ENCODE assay signal across 25 cellular contexts in genomic region chr10:126433351-126433750, GRCh38. TPM values are rescaled to one million over a fixed set of nuclear protein-coding genes. Genes with fewer than 3 reads are reported as not detected.
DNase-seq lines count a peak whose midpoint lies in the region; ATAC-seq, FAIRE-seq and TF ChIP-seq lines count a peak whose summit lies in the region.
"Had no signal": no experiment of that assay in that cellular context is flagged by ENCODE, and none has a peak within 500 bp of the region (broad histone marks: within the 10 kb centered on the region; RNA-seq: fewer than 3 reads in every experiment).

No MANE protein-coding gene starts in this region.

- H3K79me2 ChIP-seq in HepG2 (ENCODE audit: insufficient read depth, low read length) = no peaks in the 10 kb centered on the region

- no peaks in the 10 kb centered on the region for H3K36me3 ChIP-seq in breast epithelium
- H3K36me3 ChIP-seq in RWPE2 (ENCODE audit: low read depth) = no peaks in the 10 kb centered on the region
- no peaks in the 10 kb centered on the region for H3K36me3 ChIP-seq in esophagus muscularis mucosa
- H3K36me3 ChIP-seq in HepG2 (replicated peaks in 1 of 2; ENCODE audit: control insufficient read depth in 1 of 2, insufficient read depth in 2 of 2, low read length in 2 of 2) = no peaks in the 10 kb centered on the region
- H3K36me3 ChIP-seq: ascending aorta, right atrium auricular region, thyroid gland had no signal

- POLR2A ChIA-PET in MCF 10A (lab: Yijun Ruan, JAX) (interaction anchor here (0.7 kb wide), 1 partner anchor 24 kb away, joined by 4 read pairs; no protein-coding TSS in a partner anchor), HepG2 (lab: Yijun Ruan, JAX) (no interaction called here)

- BruUV-seq in MCF 10A (replicated peaks; lab: Mats Ljungman, UMichigan) (no TSS peak), HepG2 (replicated peaks; lab: Mats Ljungman, UMichigan) (no TSS peak)

- H3K4me2 ChIP-seq in HepG2 (ENCODE audit: low read depth, low read length) = no peak overlapping the region

- TF ChIP-seq CTCF in MCF 10A (IDR thresholded peaks at IDR 0.05; ENCODE audit: unreplicated experiment) (no peak), breast epithelium (IDR thresholded peaks at IDR 0.05) (no peak), RWPE2 (IDR thresholded peaks at IDR 0.05; ENCODE audit: poor library complexity, severe bottlenecking) (no peak), esophagus muscularis mucosa (IDR thresholded peaks at IDR 0.05) (no peak), HepG2 (CRISPR knock-in tag; IDR thresholded peaks at IDR 0.05) (no peak)

- no peak overlapping the region for H3K27ac Mint-ChIP-seq in MCF 10A (ENCODE audit: low read depth, unreplicated experiment)
- H3K27ac Mint-ChIP-seq: CD4-positive, CD25-positive, alpha-beta regulatory T cell had no signal

- intact Hi-C loops in MCF 10A (cut with micrococcal nuclease) (no loop called here), breast epithelium (cut with DNase I; ENCODE audit: low total_unique reads) (no loop called here), esophagus muscularis mucosa (cut with DNase I) (no loop called here), HepG2 (cut with micrococcal nuclease; ENCODE audit: unreplicated experiment) (no loop called here)

- in situ Hi-C loops in HepG2 (cut with HindIII; ENCODE audit: extremely low pct_ligation_motif_present, low pct_unique_long_range_greater_than_20kb) = no loop called here

- no peak overlapping the region for H3K4me3 Mint-ChIP-seq in MCF 10A (ENCODE audit: unreplicated experiment)
- H3K4me3 Mint-ChIP-seq: CD4-positive, CD25-positive, alpha-beta regulatory T cell had no signal

- H2AFZ ChIP-seq in HepG2 (ENCODE audit: low read length) = no peak overlapping the region

- H3K9me3 ChIP-seq in breast epithelium (no peaks in the 10 kb centered on the region), RWPE2 (ENCODE audit: severe bottlenecking) (no peaks in the 10 kb centered on the region), esophagus muscularis mucosa (no peaks in the 10 kb centered on the region), HepG2 (ENCODE audit: low read length) (no peaks in the 10 kb centered on the region)
- H3K9me3 ChIP-seq: ascending aorta, right atrium auricular region, thyroid gland had no signal

- H3K9me3 Mint-ChIP-seq in MCF 10A (ENCODE audit: unreplicated experiment) = peaks cover 8% of the 10 kb centered on the region

- no peak overlapping the region for H3K9ac ChIP-seq in HepG2 (ENCODE audit: insufficient read depth, low read depth, low read length)

- no peaks in the 10 kb centered on the region for H3K27me3 Mint-ChIP-seq in MCF 10A (ENCODE audit: insufficient read depth, unreplicated experiment)

- TF ChIP-seq POLR2A in breast epithelium (IDR thresholded peaks at IDR 0.05) = no peak
- TF ChIP-seq POLR2A in esophagus muscularis mucosa (IDR thresholded peaks at IDR 0.05; ENCODE audit: low read depth) = no peak
- no peak for TF ChIP-seq POLR2A in HepG2 (IDR thresholded peaks at IDR 0.05; ENCODE audit: insufficient read depth in 1 of 2, low read depth in 2 of 2, low read length in 2 of 2)

- H3K4me3 ChIP-seq in breast epithelium = no peak overlapping the region
- no peak overlapping the region for H3K4me3 ChIP-seq in RWPE2 (ENCODE audit: severe bottlenecking)
- no peak overlapping the region for H3K4me3 ChIP-seq in esophagus muscularis mucosa
- H3K4me3 ChIP-seq in HepG2 (replicated peaks in 1 of 3; ENCODE audit: insufficient read depth in 1 of 3, low read depth in 2 of 3, low read length in 3 of 3) = no peak overlapping the region
- H3K4me3 ChIP-seq: ascending aorta, right atrium auricular region, thyroid gland had no signal

- CTCF ChIA-PET in MCF 10A (lab: Yijun Ruan, JAX) = no interaction called here
- CTCF ChIA-PET in HepG2 (lab: Yijun Ruan, JAX; ENCODE audit: low intra/inter-chr PET ratio, low total read pairs) = no interaction called here

- H3K27me3 ChIP-seq in breast epithelium = no peaks in the 10 kb centered on the region
- no peaks in the 10 kb centered on the region for H3K27me3 ChIP-seq in RWPE2 (ENCODE audit: insufficient read depth, poor library complexity, severe bottlenecking)
- H3K27me3 ChIP-seq in esophagus muscularis mucosa = peaks cover 0 to 7% (median 0%) of the 10 kb centered on the region in 4 donors
- H3K27me3 ChIP-seq in HepG2 (ENCODE audit: control insufficient read depth in 1 of 2, insufficient read depth in 2 of 2, low read length in 2 of 2) = no peaks in the 10 kb centered on the region; a peak in 2 of 5 replicates
- H3K27me3 ChIP-seq: ascending aorta, right atrium auricular region, thyroid gland had no signal

- H3K4me1 Mint-ChIP-seq in MCF 10A (ENCODE audit: insufficient read depth, unreplicated experiment) = peaks cover 15% of the 10 kb centered on the region

- no peak overlapping the region for H3K27ac ChIP-seq in breast epithelium
- no peak overlapping the region for H3K27ac ChIP-seq in RWPE2 (ENCODE audit: poor library complexity, severe bottlenecking)
- H3K27ac ChIP-seq in esophagus muscularis mucosa (replicated peaks in 1 of 4) = no peak overlapping the region
- H3K27ac ChIP-seq in HepG2 (ENCODE audit: extremely low read length, insufficient read depth, low read length) = no peak overlapping the region
- H3K27ac ChIP-seq: ascending aorta, right atrium auricular region, thyroid gland had no signal

- TF ChIP-seq EP300 in esophagus muscularis mucosa (IDR thresholded peaks at IDR 0.05) (no peak), HepG2 (IDR thresholded peaks at IDR 0.05; ENCODE audit: low read depth in 2 of 2, low read length in 2 of 2) (no peak), HepG2 (CRISPR knock-in tag; IDR thresholded peaks at IDR 0.05; ENCODE audit: borderline replicate concordance) (no peak)

- peaks cover 6% of the 10 kb centered on the region for H3K36me3 Mint-ChIP-seq in MCF 10A (ENCODE audit: insufficient read depth, unreplicated experiment)
- H3K36me3 Mint-ChIP-seq: CD4-positive, CD25-positive, alpha-beta regulatory T cell had no signal

- no peaks in the 10 kb centered on the region for H4K20me1 ChIP-seq in HepG2 (ENCODE audit: insufficient read depth, low read length)

- WGBS in esophagus muscularis mucosa = 69% methylated on average over 5 of the region's 5 CpGs
- WGBS in HepG2 (ENCODE audit: low lambda C conversion rate) = 47% methylated on average over 5 of the region's 5 CpGs

- no peak for FAIRE-seq in HepG2 (lab: Jason Lieb, UNC)

- DNase-seq in MCF 10A (ENCODE audit: unreplicated experiment) (peak; percentile 80), breast epithelium (ENCODE audit: low spot score in 2 of 2) (no peak), RWPE2 (ENCODE audit: low spot score) (no peak), esophagus muscularis mucosa (ENCODE audit: extremely low spot score) (peak; percentile 70), HepG2 (ENCODE audit: low spot score) (no peak), NCI-H2227 (lab: John Stamatoyannopoulos, UW; ENCODE audit: unreplicated experiment) (no peak), cerebellum (ENCODE audit: low spot score) (no peak)
- DNase-seq: activated CD8-positive, alpha-beta memory T cell treated with anti-CD3 and anti-CD28 coated beads, Interleukin-2, amount 50 U/mL, for 48 hours; activated naive CD4-positive, alpha-beta T cell; CD4-positive, CD25-positive, alpha-beta regulatory T cell; cortex of kidney; DMS79 treated with DMSO at 0.1 percent for 48 hours; HCEC 1CT; left ventricle myocardium superior; NCI-H1105; NCI-H2107; NCI-H69; occipital lobe; OCI-M1; stimulated activated CD4-positive, alpha-beta T cell treated with anti-CD3 and anti-CD28 coated beads, Interleukin-15, amount 100 ng/mL, for 24 hours; stimulated activated naive CD4-positive, alpha-beta T cell; thyroid gland had no signal

- ATAC-seq in RWPE2 (ENCODE audit: low read depth) (peak; percentile 94), HepG2 (no peak), HG03045 (IDR thresholded peaks at IDR 0.05; ENCODE audit: unreplicated experiment) (no peak)
- ATAC-seq: left ventricle myocardium superior had no signal

- TF ChIP-seq RAD21 in HepG2 (CRISPR knock-in tag; IDR thresholded peaks at IDR 0.05) = no peak

- H3K4me1 ChIP-seq in breast epithelium (no peaks in the 10 kb centered on the region), RWPE2 (ENCODE audit: insufficient read depth, poor library complexity, severe bottlenecking) (peaks cover 10% of the 10 kb centered on the region), esophagus muscularis mucosa (no peaks in the 10 kb centered on the region), HepG2 (ENCODE audit: insufficient read depth, low read length) (no peaks in the 10 kb centered on the region)
- H3K4me1 ChIP-seq: ascending aorta, right atrium auricular region, thyroid gland had no signal

TF ChIP-seq in HepG2, 621 proteins besides CTCF, POLR2A, EP300 and RAD21:
- TF ChIP-seq PHF21A (CRISPR knock-in tag; IDR thresholded peaks at IDR 0.05) = no peak

RNA-seq across cellular contexts. Expression of gene ADAM12, which starts 45.1 kb away (rescaled TPM):
- total RNA-seq in MCF 10A (2022) (2.2 and 3.1 TPM in 2 replicates), breast epithelium (10 to 100 TPM in 2 of 3 donors, 1 to 10 TPM in 1; 8.6 to 16.4 (median 13.9) TPM), esophagus muscularis mucosa (1 to 10 TPM in 2 of 4 donors, under 1 TPM in 2; under 0.01 to 1.3 (median 1.0) TPM), HepG2 (2016; rRNA removed; fragmentation: Illumina TruSeq; extraction: Trizol) (not detected in 2 replicates), cerebellum (16.7 TPM)
- total RNA-seq in HepG2 (2016; cell fraction: cytosol; rRNA removed; fragmentation: Illumina TruSeq; extraction: Trizol; ENCODE audit: low read depth) = not detected in 2 replicates
- not detected in 2 replicates for total RNA-seq in HepG2 (2016; cell fraction: insoluble cytoplasmic fraction; rRNA removed; fragmentation: Illumina TruSeq; extraction: Trizol)
- total RNA-seq in HepG2 (2016; cell fraction: membrane; rRNA removed; fragmentation: Illumina TruSeq; extraction: Trizol) = not detected in 2 replicates
- not detected in 2 replicates for total RNA-seq in HepG2 (2016; cell fraction: nucleus; rRNA removed; fragmentation: Illumina TruSeq; extraction: Trizol)
- not detected in 2 replicates for polyA plus RNA-seq in HepG2 (2011; rRNA removed)
- polyA plus RNA-seq in HepG2 (2011; cell fraction: cytosol; rRNA removed) = not detected in 2 replicates
- not detected in 2 replicates for polyA plus RNA-seq in HepG2 (2011; cell fraction: nucleus; rRNA removed)
- not detected in 2 replicates for polyA plus RNA-seq in HepG2 (2012)
- polyA plus RNA-seq in HepG2 (2016; cell fraction: cytosol; fragmentation: Illumina TruSeq; extraction: Trizol; ENCODE audit: low read depth) = not detected in 2 replicates
- polyA plus RNA-seq in HepG2 (2016; cell fraction: insoluble cytoplasmic fraction; fragmentation: Illumina TruSeq; extraction: Trizol; ENCODE audit: low read depth) = not detected in 2 replicates
- polyA plus RNA-seq in HepG2 (2016; cell fraction: membrane; fragmentation: Illumina TruSeq; extraction: Trizol; ENCODE audit: low read depth) = not detected in 2 replicates
- not detected in 2 replicates for polyA plus RNA-seq in HepG2 (2016; cell fraction: nucleus; fragmentation: Illumina TruSeq; extraction: Trizol; ENCODE audit: insufficient read depth, low read depth)
- 6.1 TPM in 1 of 2 replicates, not detected in the other for polyA minus RNA-seq in HepG2 (2011; rRNA and poly(A)+ RNA removed; ENCODE audit: low replicate concordance)
- not detected in 2 replicates for polyA minus RNA-seq in HepG2 (2011; cell fraction: cytosol; rRNA and poly(A)+ RNA removed)
- polyA minus RNA-seq in HepG2 (2011; cell fraction: nucleus; rRNA and poly(A)+ RNA removed) = not detected in 2 replicates
- total RNA-seq: ascending aorta had no signal

Comparison
In these comparisons a context has a peak if more than half of its experiments do, and no peak if none do; other contexts are left out.
1. DNase-seq: peak in MCF 10A (single experiment) and esophagus muscularis mucosa (single experiment); none in breast epithelium (0 of 2), RWPE2 (single experiment), HepG2 (single experiment), NCI-H2227 (single experiment) and cerebellum (single experiment).